In the genomic region with DNA sequence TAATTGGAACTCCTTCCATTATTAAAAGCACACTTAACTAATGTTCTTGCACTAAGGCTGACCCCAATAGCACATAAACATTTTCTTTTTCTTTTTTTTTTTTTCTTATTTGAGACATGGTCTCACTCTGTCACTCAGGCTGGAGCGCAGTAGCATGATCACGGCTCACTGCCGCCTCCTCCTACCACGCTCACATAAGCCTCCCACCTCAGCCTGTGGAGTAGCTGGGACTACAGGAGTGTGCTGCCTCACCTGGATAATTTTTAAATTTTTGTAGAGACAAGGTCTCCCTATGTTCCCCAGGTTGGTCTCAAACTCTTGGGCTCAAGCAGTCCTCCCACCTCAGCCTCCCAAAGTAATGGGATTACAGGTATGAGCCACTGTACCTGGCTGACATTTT, we compare ENCODE assay signal across 12 cellular contexts. TPM values are rescaled to one million over a fixed set of nuclear protein-coding genes. Genes with fewer than 3 reads are reported as not detected.
DNase-seq lines count a peak whose midpoint lies in the region; TF ChIP-seq lines count a peak whose summit lies in the region.
"Had no signal": no experiment of that assay in that cellular context is flagged by ENCODE, and none has a peak within 500 bp of the region (broad histone marks: within the 10 kb centered on the region; RNA-seq: fewer than 3 reads in every experiment).

No MANE protein-coding gene starts in this region.

- peaks cover 33 to 54% (median 49%) of the 10 kb centered on the region in 4 donors for H3K4me1 Mint-ChIP-seq in CD4-positive, alpha-beta memory T cell
- H3K4me1 Mint-ChIP-seq in neural progenitor cell = peaks cover 24% of the 10 kb centered on the region

- H3K9ac ChIP-seq in Karpas-422 (ENCODE audit: low read length) (peak overlapping the region; percentile 76), duodenal mucosa (ENCODE audit: low read depth in 1 of 2, low read length in 2 of 2) (no peak overlapping the region), neural progenitor cell (no peak overlapping the region)

- H3K27me3 Mint-ChIP-seq in CD4-positive, alpha-beta memory T cell = no peaks in the 10 kb centered on the region
- H3K27me3 Mint-ChIP-seq in neural progenitor cell (ENCODE audit: insufficient read depth, low read depth) = no peaks in the 10 kb centered on the region

- H3K9me2 ChIP-seq in Karpas-422 (replicated peaks; ENCODE audit: insufficient read depth, low read length) = no peaks in the 10 kb centered on the region

- H3K79me2 ChIP-seq in Karpas-422 (ENCODE audit: low read length) = peaks cover 33% of the 10 kb centered on the region
- peaks cover 33% of the 10 kb centered on the region for H3K79me2 ChIP-seq in neural progenitor cell (ENCODE audit: low read depth)

- CTCF ChIA-PET in CD4-positive, alpha-beta memory T cell (lab: Charles Lee; ENCODE audit: partially characterized antibody) = interaction anchor here (8.4 to 9.3 kb wide), 3 partner anchors 21 to 47 kb away, joined by 59 to 199 read pairs (median 69); no protein-coding TSS in a partner anchor

- peaks cover 50% of the 10 kb centered on the region for H3K4me1 ChIP-seq in CD4-positive, alpha-beta memory T cell (ENCODE audit: insufficient read depth, low read length)
- peaks cover 39% of the 10 kb centered on the region for H3K4me1 ChIP-seq in Karpas-422 (ENCODE audit: low read length)
- H3K4me1 ChIP-seq in duodenal mucosa (ENCODE audit: control insufficient read depth in 1 of 2, insufficient read depth in 2 of 2, low read length in 2 of 2) = peaks cover 24 to 36% of the 10 kb centered on the region in 2 donors
- peaks cover 25% of the 10 kb centered on the region for H3K4me1 ChIP-seq in neural progenitor cell
- H3K4me1 ChIP-seq in adrenal gland (replicated peaks in 1 of 2) = peaks cover 6 to 28% of the 10 kb centered on the region in 2 donors
- H3K4me1 ChIP-seq: BE2C, SJCRH30 had no signal

- H3K36me3 Mint-ChIP-seq in CD4-positive, alpha-beta memory T cell = peaks cover 0 to 13% of the 10 kb centered on the region in 2 donors
- no peaks in the 10 kb centered on the region for H3K36me3 Mint-ChIP-seq in neural progenitor cell

- TF ChIP-seq CTCF in neural progenitor cell (IDR thresholded peaks at IDR 0.05) (no peak), adrenal gland (IDR thresholded peaks at IDR 0.05) (no peak)

- no peaks in the 10 kb centered on the region for H3K27me3 ChIP-seq in CD4-positive, alpha-beta memory T cell (ENCODE audit: insufficient read depth, low read length)
- H3K27me3 ChIP-seq in Karpas-422 (ENCODE audit: low read length) (no peaks in the 10 kb centered on the region), duodenal mucosa (ENCODE audit: control insufficient read depth in 1 of 2, insufficient read depth in 2 of 2, low read length in 2 of 2) (no peaks in the 10 kb centered on the region), neural progenitor cell (no peaks in the 10 kb centered on the region), adrenal gland (no peaks in the 10 kb centered on the region)
- H3K27me3 ChIP-seq: BE2C, SJCRH30 had no signal

- TF ChIP-seq POLR2A in adrenal gland (IDR thresholded peaks at IDR 0.05) = no peak

- H3K4me3 ChIP-seq in CD4-positive, alpha-beta memory T cell (ENCODE audit: low read length in 2 of 2) = no peak overlapping the region
- H3K4me3 ChIP-seq in Karpas-422 (ENCODE audit: low read length) = peak overlapping the region; percentile 79
- peak overlapping the region; percentile 68 to 78 for H3K4me3 ChIP-seq in duodenal mucosa (ENCODE audit: low read depth in 1 of 2, low read length in 2 of 2)
- peak overlapping the region; percentile 97 for H3K4me3 ChIP-seq in neural progenitor cell
- H3K4me3 ChIP-seq in adrenal gland = no peak overlapping the region

- intact Hi-C loops in CD4-positive, alpha-beta memory T cell (cut with micrococcal nuclease) = loop anchor here (5.0 kb wide), 1 partner anchor 314 kb away; the partner anchor contains the start of gene SPOP
- intact Hi-C loops in adrenal gland (cut with DNase I) = no loop called here

- WGBS in adrenal gland, 4 donors = 94 to 99% (median 97%) methylated on average over 4 of the region's 4 CpGs

- no peaks in the 10 kb centered on the region for H3K9me3 ChIP-seq in CD4-positive, alpha-beta memory T cell (ENCODE audit: control insufficient read depth in 1 of 2, low read length in 2 of 2)
- H3K9me3 ChIP-seq in Karpas-422 (ENCODE audit: low read length) = no peaks in the 10 kb centered on the region
- H3K9me3 ChIP-seq in duodenal mucosa (ENCODE audit: control insufficient read depth in 1 of 2, low read length in 2 of 2) = no peaks in the 10 kb centered on the region
- H3K9me3 ChIP-seq in neural progenitor cell (ENCODE audit: low read depth) = no peaks in the 10 kb centered on the region
- H3K9me3 ChIP-seq in adrenal gland (replicated peaks in 1 of 3) = no peaks in the 10 kb centered on the region
- H3K9me3 ChIP-seq: BE2C, SJCRH30 had no signal

- peak overlapping the region; percentile 93 for H3K4me2 ChIP-seq in Karpas-422 (ENCODE audit: low read depth, low read length, poor library complexity, severe bottlenecking)
- H3K4me2 ChIP-seq in neural progenitor cell = peak overlapping the region; percentile 91

- H4K20me1 ChIP-seq in Karpas-422 (ENCODE audit: insufficient read depth, low read depth, low read length) (peaks cover 20% of the 10 kb centered on the region), neural progenitor cell (ENCODE audit: low read depth) (peaks cover 32% of the 10 kb centered on the region)

- H3K36me3 ChIP-seq in CD4-positive, alpha-beta memory T cell (ENCODE audit: insufficient read depth, low read length) = no peaks in the 10 kb centered on the region
- H3K36me3 ChIP-seq in Karpas-422 (ENCODE audit: insufficient read depth, low read length) (no peaks in the 10 kb centered on the region), duodenal mucosa (ENCODE audit: control insufficient read depth in 1 of 2, insufficient read depth in 2 of 2, low read length in 2 of 2) (no peaks in the 10 kb centered on the region), neural progenitor cell (no peaks in the 10 kb centered on the region), adrenal gland (replicated peaks in 1 of 2) (no peaks in the 10 kb centered on the region)
- H3K36me3 ChIP-seq: BE2C, SJCRH30, WERI-Rb-1 had no signal

- no peak for DNase-seq in CD4-positive, alpha-beta memory T cell
- no peak for DNase-seq in Karpas-422
- no peak for DNase-seq in neural progenitor cell (ENCODE audit: low spot score)
- no peak for DNase-seq in adrenal gland
- DNase-seq in T-helper 9 cell = no peak
- no peak for DNase-seq in NCI-H82 (lab: John Stamatoyannopoulos, UW)
- DNase-seq in NCI-H2081 (lab: John Stamatoyannopoulos, UW) = no peak
- DNase-seq: BE2C, NCI-H2081 treated with DMSO at 0.1 percent for 48 hours, SJCRH30, WERI-Rb-1 had no signal

- H3K9me3 Mint-ChIP-seq in CD4-positive, alpha-beta memory T cell = no peaks in the 10 kb centered on the region
- H3K9me3 Mint-ChIP-seq in neural progenitor cell = no peaks in the 10 kb centered on the region

- H3K4me3 Mint-ChIP-seq in CD4-positive, alpha-beta memory T cell = peak overlapping the region in 2 of 8 donors; percentile 30 to 90
- H3K4me3 Mint-ChIP-seq in neural progenitor cell = peak overlapping the region; percentile 86

- POLR2A ChIA-PET in CD4-positive, alpha-beta memory T cell (lab: Charles Lee; ENCODE audit: partially characterized antibody) = interaction anchor here (1.6 to 8.1 kb wide), 3 partner anchors 19 to 46 kb away, joined by 4 to 197 read pairs (median 95); no protein-coding TSS in a partner anchor

- no peak overlapping the region for H2AFZ ChIP-seq in Karpas-422 (ENCODE audit: low read length)
- no peak overlapping the region for H2AFZ ChIP-seq in neural progenitor cell (replicated peaks)

- no peak overlapping the region for H3K27ac ChIP-seq in CD4-positive, alpha-beta memory T cell (ENCODE audit: low read depth, low read length)
- no peak overlapping the region for H3K27ac ChIP-seq in Karpas-422 (ENCODE audit: low read length)
- H3K27ac ChIP-seq in duodenal mucosa (ENCODE audit: low read depth, low read length) = no peak overlapping the region
- no peak overlapping the region for H3K27ac ChIP-seq in neural progenitor cell
- H3K27ac ChIP-seq in adrenal gland = no peak overlapping the region
- H3K27ac ChIP-seq: SJCRH30 had no signal

- H3F3A ChIP-seq in neural progenitor cell (ENCODE audit: low read depth) = peaks cover 20% of the 10 kb centered on the region

- H3K27ac Mint-ChIP-seq in CD4-positive, alpha-beta memory T cell = peak overlapping the region in 6 of 7 donors; percentile 9 to 98 (median 58)
- H3K27ac Mint-ChIP-seq in neural progenitor cell = no peak overlapping the region

RNA-seq across cellular contexts. Expression of gene ZNF652, which starts 1.2 kb away (rescaled TPM):
- total RNA-seq in CD4-positive, alpha-beta memory T cell = 10 to 100 TPM; 64.2 to 68.6 TPM
- polyA plus RNA-seq in CD4-positive, alpha-beta memory T cell = 10 to 100 TPM; 13.1 to 28.4 TPM
- total RNA-seq in Karpas-422 (2014; rRNA removed; shearing (Covaris generic); ENCODE audit: low replicate concordance) = 47.7 and 84.1 TPM in 2 replicates
- 45.6 and 55.7 TPM in 2 replicates for total RNA-seq in neural progenitor cell (ENCODE audit: low replicate concordance)
- total RNA-seq in adrenal gland = 10 to 100 TPM; 39.1 to 58.7 (median 48.1) TPM
- 10 to 100 TPM; 22.7 to 52.8 (median 39.3) TPM for polyA plus RNA-seq in adrenal gland

RNA-seq across cellular contexts. Expression of gene PHB1, which starts 51.4 kb away (rescaled TPM):
- 10 to 100 TPM; 62.0 to 64.2 TPM for total RNA-seq in CD4-positive, alpha-beta memory T cell
- polyA plus RNA-seq in CD4-positive, alpha-beta memory T cell = 100 to 1,000 TPM; 153 to 202 TPM
- total RNA-seq in Karpas-422 (2014; rRNA removed; shearing (Covaris generic); ENCODE audit: low replicate concordance) = 91.5 and 130 TPM in 2 replicates
- total RNA-seq in neural progenitor cell (ENCODE audit: low replicate concordance) = 126 and 168 TPM in 2 replicates
- 100 to 1,000 TPM in 6 of 8 donors, 10 to 100 TPM in 2; 80.7 to 183 (median 123) TPM for total RNA-seq in adrenal gland
- polyA plus RNA-seq in adrenal gland = 100 to 1,000 TPM in 2 of 3 donors, 10 to 100 TPM in 1; 66.4 to 222 (median 101) TPM

Comparison
In these comparisons a context has a peak if more than half of its experiments do, and no peak if none do; other contexts are left out.
1. H3K4me3 ChIP-seq: peak in Karpas-422 (single experiment), duodenal mucosa (2 of 2) and neural progenitor cell (single experiment); none in CD4-positive, alpha-beta memory T cell (0 of 2) and adrenal gland (0 of 4).